ENCODE assay signal across 9 cellular contexts in genomic region chr11:28529540-28530410, GRCh38.
DNase-seq lines count a peak whose midpoint lies in the region; ATAC-seq and TF ChIP-seq lines count a peak whose summit lies in the region.
"Had no signal": no experiment of that assay in that cellular context is flagged by ENCODE, and none has a peak within 500 bp of the region (broad histone marks: within the 10 kb centered on the region; RNA-seq: fewer than 3 reads in every experiment).

No MANE protein-coding gene starts in this region.

- WGBS in tibial nerve, 2 donors, result 41 to 46% methylated on average over 3 of the region's 3 CpGs
- 40 to 46% (median 44%) methylated on average over 3 of the region's 3 CpGs for WGBS in spleen, 5 donors

- ATAC-seq in GM18505 (IDR thresholded peaks at IDR 0.05; ENCODE audit: unreplicated experiment), result no peak
- ATAC-seq: mucosa of descending colon had no signal

- H3K27ac ChIP-seq in RWPE1 (no peak overlapping the region), tibial nerve (no peak overlapping the region), spleen (no peak overlapping the region)

- CTCF ChIA-PET in RWPE1 (lab: Yijun Ruan, JAX), result interaction anchor here (0.5 to 4.3 kb wide), 10 partner anchors 10 to 830 kb away, joined by 3 to 21 read pairs (median 3); partner anchors contain the start of gene BDNF

- TF ChIP-seq POLR2A in tibial nerve (IDR thresholded peaks at IDR 0.05) (no peak), spleen (IDR thresholded peaks at IDR 0.05) (no peak), GM18505 (IDR thresholded peaks at IDR 0.05; ENCODE audit: borderline replicate concordance, extremely low read depth, insufficient read depth, insufficient read length) (no peak)

- DNase-seq in Daoy (ENCODE audit: low read depth) (peak; percentile 17), HuH-7.5 (ENCODE audit: low spot score) (peak; percentile 29), RWPE1 (ENCODE audit: low spot score) (peak; percentile 20), glomerular endothelial cell (ENCODE audit: extremely low read depth, low read depth, low spot score) (peak; percentile 58), tibial nerve (ENCODE audit: low spot score in 2 of 2) (peak in 1 of 2 donors; percentile 10), spleen (no peak)
- DNase-seq in central memory CD4-positive, alpha-beta T cell, result no peak

- peaks cover 0 to 9% (median 0%) of the 10 kb centered on the region in 3 donors for H3K36me3 ChIP-seq in tibial nerve
- H3K36me3 ChIP-seq in spleen, result no peaks in the 10 kb centered on the region

- no peaks in the 10 kb centered on the region for H3K4me1 ChIP-seq in tibial nerve
- no peaks in the 10 kb centered on the region for H3K4me1 ChIP-seq in spleen

- TF ChIP-seq EP300 in tibial nerve (IDR thresholded peaks at IDR 0.05), result no peak

- TF ChIP-seq CTCF in RWPE1 (conservative IDR thresholded peaks at IDR 0.05; ENCODE audit: low read depth) (peak; percentile 27), tibial nerve (IDR thresholded peaks at IDR 0.05) (peak in 3 of 5 experiments; percentile 10 to 19 (median 14)), spleen (IDR thresholded peaks at IDR 0.05 in 8 of 11, conservative IDR thresholded peaks at IDR 0.05 in 3 of 11) (peak in 5 of 11 experiments; percentile 11 to 46 (median 27))

- H3K4me3 ChIP-seq in tibial nerve (no peak overlapping the region), spleen (peak overlapping the region in 1 of 8 donors; percentile 10)
- H3K4me3 ChIP-seq: mucosa of descending colon had no signal

- H3K9me3 ChIP-seq in tibial nerve, result peaks cover 0 to 25% (median 3%) of the 10 kb centered on the region in 4 donors
- peaks cover 0 to 29% (median 26%) of the 10 kb centered on the region in 8 donors for H3K9me3 ChIP-seq in spleen

- POLR2A ChIA-PET in RWPE1 (lab: Yijun Ruan, JAX; ENCODE audit: low non-redundant PET), result no interaction called here

- H3K27me3 ChIP-seq in tibial nerve, result no peaks in the 10 kb centered on the region
- H3K27me3 ChIP-seq in spleen (replicated peaks in 1 of 7), result no peaks in the 10 kb centered on the region

- intact Hi-C loops in spleen (cut with DNase I; ENCODE audit: low total_unique reads), result no loop called here

Comparison
In these comparisons a context has a peak if more than half of its experiments do, and no peak if none do; other contexts are left out.
1. DNase-seq: peak in Daoy (single experiment), HuH-7.5 (single experiment), RWPE1 (single experiment) and glomerular endothelial cell (single experiment); none in central memory CD4-positive, alpha-beta T cell (single experiment) and spleen (single experiment).